ENCODE assay signal across 22 cellular contexts in the genomic region with DNA sequence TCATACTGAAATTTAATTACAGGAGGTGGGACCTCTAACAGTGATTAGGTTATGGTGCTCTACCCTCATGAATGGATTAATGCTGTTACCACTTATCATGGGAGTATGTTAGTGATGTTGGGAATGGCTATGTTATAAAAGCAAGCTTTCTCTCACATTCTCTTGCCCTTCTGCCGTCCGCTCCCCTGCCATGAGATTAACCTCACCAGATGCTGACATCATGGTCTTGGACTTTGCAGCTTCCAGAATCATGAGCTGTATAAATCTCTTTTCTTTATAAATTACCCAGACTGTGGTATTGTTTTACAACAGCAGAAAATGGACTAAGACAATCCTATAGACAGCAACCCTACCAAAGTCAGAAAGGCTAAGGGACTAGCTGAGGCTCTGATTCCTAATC.
A peak's percentile ranks its signal among the peaks of the same experiment; 100 is the strongest.
DNase-seq lines count a peak whose midpoint lies in the region; ATAC-seq and TF ChIP-seq lines count a peak whose summit lies in the region.
"Had no signal": no experiment of that assay in that cellular context is flagged by ENCODE, and none has a peak within 500 bp of the region (broad histone marks: within the 10 kb centered on the region; RNA-seq: fewer than 3 reads in every experiment).

No MANE protein-coding gene starts in this region.

- intact Hi-C loops in activated CD8-positive, alpha-beta T cell treated with anti-CD3 and anti-CD28 coated beads for 36 hours (cut with micrococcal nuclease), result no loop called here
- intact Hi-C loops in IMR-90 (cut with micrococcal nuclease), result no loop called here
- intact Hi-C loops in spleen (cut with DNase I; ENCODE audit: low total_unique reads), result no loop called here

- H3K27ac Mint-ChIP-seq in activated CD8-positive, alpha-beta T cell treated with anti-CD3 and anti-CD28 coated beads for 36 hours, result peak overlapping the region; percentile 86
- no peak overlapping the region for H3K27ac Mint-ChIP-seq in activated CD8-positive, alpha-beta T cell treated with anti-CD3 and anti-CD28 coated beads, Interleukin-2, amount 10 ng/mL, durations not matched to agents 7 days and 5 days
- H3K27ac Mint-ChIP-seq: CD14-positive monocyte; CD4-positive, alpha-beta memory T cell; HFFc6 had no signal

- H3K9me3 ChIP-seq in IMR-90 (ENCODE audit: control insufficient read depth, insufficient read depth, low read length), result no peaks in the 10 kb centered on the region
- H3K9me3 ChIP-seq in spleen, result no peaks in the 10 kb centered on the region
- H3K9me3 ChIP-seq: BLaER1 had no signal

- H3K9me3 Mint-ChIP-seq in activated CD8-positive, alpha-beta T cell treated with anti-CD3 and anti-CD28 coated beads for 36 hours, result peaks cover 11% of the 10 kb centered on the region
- H3K9me3 Mint-ChIP-seq in activated CD8-positive, alpha-beta T cell treated with anti-CD3 and anti-CD28 coated beads, Interleukin-2, amount 10 ng/mL, durations not matched to agents 7 days and 5 days (ENCODE audit: insufficient read depth), result no peaks in the 10 kb centered on the region

- no peak overlapping the region for H2BK120ac ChIP-seq in IMR-90 (ENCODE audit: low read depth, low read length)

- peaks cover 16% of the 10 kb centered on the region for H3K27me3 ChIP-seq in IMR-90 (ENCODE audit: control insufficient read depth, insufficient read depth, low read length)
- H3K27me3 ChIP-seq in spleen (replicated peaks in 1 of 7), result no peaks in the 10 kb centered on the region
- H3K27me3 ChIP-seq: BLaER1 had no signal

- peaks cover 29% of the 10 kb centered on the region for H3K4me1 Mint-ChIP-seq in activated CD8-positive, alpha-beta T cell treated with anti-CD3 and anti-CD28 coated beads for 36 hours (ENCODE audit: low read depth)
- H3K4me1 Mint-ChIP-seq in activated CD8-positive, alpha-beta T cell treated with anti-CD3 and anti-CD28 coated beads, Interleukin-2, amount 10 ng/mL, durations not matched to agents 7 days and 5 days (ENCODE audit: low read depth), result peaks cover 6% of the 10 kb centered on the region
- H3K4me1 Mint-ChIP-seq: CD14-positive monocyte; CD4-positive, alpha-beta memory T cell had no signal

- no peak overlapping the region for H3K18ac ChIP-seq in IMR-90 (ENCODE audit: low read depth, low read length)

- in situ Hi-C loops in IMR-90 (cut with MboI; ENCODE audit: low sequenced_read_pairs) (no loop called here), astrocyte of the cerebellum (cut with HindIII; ENCODE audit: low sequenced_read_pairs) (no loop called here)

- no peak overlapping the region for H3K14ac ChIP-seq in IMR-90 (replicated peaks; ENCODE audit: low read depth, low read length)

- H4K8ac ChIP-seq in IMR-90 (ENCODE audit: low read depth in 2 of 2, low read length in 2 of 2), result no peak overlapping the region

- H3K27ac ChIP-seq in IMR-90 (ENCODE audit: insufficient read depth, low read length), result no peak overlapping the region
- no peak overlapping the region for H3K27ac ChIP-seq in spleen
- H3K27ac ChIP-seq: BLaER1 had no signal

- H4K20me1 ChIP-seq in IMR-90 (ENCODE audit: insufficient read depth, low read length), result no peaks in the 10 kb centered on the region
- H4K20me1 ChIP-seq: BLaER1 had no signal

- H2BK20ac ChIP-seq in IMR-90 (ENCODE audit: low read depth, low read length), result no peak overlapping the region

- DNase-seq in activated CD8-positive, alpha-beta T cell treated with anti-CD3 and anti-CD28 coated beads for 36 hours, result no peak
- no peak for DNase-seq in activated CD8-positive, alpha-beta T cell treated with anti-CD3 and anti-CD28 coated beads, Interleukin-2, amount 10 ng/mL, durations not matched to agents 7 days and 5 days
- DNase-seq in IMR-90, result peak; percentile 17
- DNase-seq in astrocyte of the cerebellum (ENCODE audit: low read depth), result peak; percentile 4
- peak; percentile 17 for DNase-seq in choroid plexus epithelial cell (ENCODE audit: low read depth)
- DNase-seq in activated T-cell treated with anti-CD3 and anti-CD28 coated beads for 4 hours, result no peak
- no peak for DNase-seq in spleen
- DNase-seq in amygdala (lab: John Stamatoyannopoulos, UW), result no peak
- DNase-seq: 8988T; Calu3; CD4-positive, alpha-beta memory T cell; DMS 273 treated with DMSO at 0.1 percent for 48 hours; DMS53; DND-41; EL; GOT3; H7; HFFc6 had no signal

- TF ChIP-seq RAD21 in IMR-90 (IDR thresholded peaks at IDR 0.05; ENCODE audit: low read length), result no peak

- H3K9ac ChIP-seq in IMR-90 (ENCODE audit: low read depth, low read length), result no peak overlapping the region
- H3K9ac ChIP-seq: BLaER1 had no signal

- no peaks in the 10 kb centered on the region for H3K36me3 ChIP-seq in IMR-90 (ENCODE audit: control insufficient read depth, insufficient read depth, low read length)
- H3K36me3 ChIP-seq in spleen, result no peaks in the 10 kb centered on the region
- H3K36me3 ChIP-seq: BLaER1 had no signal

- no peak overlapping the region for H3K4ac ChIP-seq in IMR-90 (ENCODE audit: low read depth, low read length)

- no peak overlapping the region for H4K91ac ChIP-seq in IMR-90 (ENCODE audit: insufficient read depth, low read depth, low read length)

- no peak overlapping the region for H3K4me3 Mint-ChIP-seq in activated CD8-positive, alpha-beta T cell treated with anti-CD3 and anti-CD28 coated beads for 36 hours
- no peak overlapping the region for H3K4me3 Mint-ChIP-seq in activated CD8-positive, alpha-beta T cell treated with anti-CD3 and anti-CD28 coated beads, Interleukin-2, amount 10 ng/mL, durations not matched to agents 7 days and 5 days
- H3K4me3 Mint-ChIP-seq: CD14-positive monocyte; CD4-positive, alpha-beta memory T cell; HFFc6 had no signal

- no peak overlapping the region for H3K4me2 ChIP-seq in IMR-90 (ENCODE audit: low read depth, low read length)
- H3K4me2 ChIP-seq: BLaER1 had no signal

- no peak overlapping the region for H2AK5ac ChIP-seq in IMR-90 (ENCODE audit: low read depth, low read length)

- H2AFZ ChIP-seq in IMR-90 (replicated peaks; ENCODE audit: low read length, poor library complexity), result no peak overlapping the region

- no peak overlapping the region for H4K5ac ChIP-seq in IMR-90 (ENCODE audit: low read depth, low read length)

- no peak overlapping the region for H3K23ac ChIP-seq in IMR-90 (ENCODE audit: low read depth, low read length)

- CTCF ChIA-PET in activated CD8-positive, alpha-beta T cell treated with anti-CD3 and anti-CD28 coated beads for 36 hours (lab: Charles Lee), result no interaction called here
- CTCF ChIA-PET in activated CD8-positive, alpha-beta T cell treated with anti-CD3 and anti-CD28 coated beads, Interleukin-2, amount 10 ng/mL, durations not matched to agents 7 days and 5 days (lab: Charles Lee), result interaction anchor here (0.8 kb wide), 1 partner anchor 101 kb away, joined by 3 read pairs; no protein-coding TSS in a partner anchor
- CTCF ChIA-PET in IMR-90 (lab: Yijun Ruan, JAX), result no interaction called here

- no peak for ATAC-seq in activated CD8-positive, alpha-beta T cell treated with anti-CD3 and anti-CD28 coated beads for 36 hours
- ATAC-seq in activated CD8-positive, alpha-beta T cell treated with anti-CD3 and anti-CD28 coated beads, Interleukin-2, amount 10 ng/mL, durations not matched to agents 7 days and 5 days, result no peak
- no peak for ATAC-seq in IMR-90 (ENCODE audit: low read depth)
- ATAC-seq: GM12878, HCT116 had no signal

- H3K4me1 ChIP-seq in IMR-90 (ENCODE audit: control insufficient read depth, insufficient read depth, low read length), result peaks cover 5% of the 10 kb centered on the region
- no peaks in the 10 kb centered on the region for H3K4me1 ChIP-seq in spleen
- H3K4me1 ChIP-seq: BLaER1 had no signal

- H3K79me1 ChIP-seq in IMR-90 (ENCODE audit: low read depth in 1 of 2, low read length in 2 of 2), result no peaks in the 10 kb centered on the region

- POLR2A ChIA-PET in activated CD8-positive, alpha-beta T cell treated with anti-CD3 and anti-CD28 coated beads for 36 hours (lab: Charles Lee), result no interaction called here
- POLR2A ChIA-PET in activated CD8-positive, alpha-beta T cell treated with anti-CD3 and anti-CD28 coated beads, Interleukin-2, amount 10 ng/mL, durations not matched to agents 7 days and 5 days (lab: Charles Lee), result no interaction called here
- POLR2A ChIA-PET in IMR-90 (lab: Charles Lee; ENCODE audit: unreplicated experiment), result interaction anchor here (0.5 kb wide), 1 partner anchor 16 kb away, joined by 3 read pairs; no protein-coding TSS in a partner anchor

- TF ChIP-seq CTCF in activated CD8-positive, alpha-beta T cell treated with anti-CD3 and anti-CD28 coated beads for 36 hours (IDR thresholded peaks at IDR 0.05), result no peak
- no peak for TF ChIP-seq CTCF in IMR-90 (conservative IDR thresholded peaks at IDR 0.05; ENCODE audit: low read depth, low read length)
- TF ChIP-seq CTCF in astrocyte of the cerebellum (IDR thresholded peaks at IDR 0.05; ENCODE audit: low read depth, low read length, missing control alignments), result no peak
- no peak for TF ChIP-seq CTCF in choroid plexus epithelial cell (conservative IDR thresholded peaks at IDR 0.05; ENCODE audit: low read depth, low read length)
- no peak for TF ChIP-seq CTCF in spleen (IDR thresholded peaks at IDR 0.05 in 8 of 11, conservative IDR thresholded peaks at IDR 0.05 in 3 of 11)

- no peak overlapping the region for H2BK5ac ChIP-seq in IMR-90 (ENCODE audit: low read depth, low read length, poor library complexity, severe bottlenecking)

- no peak for TF ChIP-seq POLR2A in IMR-90 (IDR thresholded peaks at IDR 0.05; ENCODE audit: low read depth, low read length)
- TF ChIP-seq POLR2A in spleen (IDR thresholded peaks at IDR 0.05), result no peak

- no CpG with 5 or more reads among the region's 2 CpGs for WGBS in IMR-90 (ENCODE audit: extremely low coverage in 2 of 2, insufficient read length in 1 of 2), 2 experiments
- WGBS in spleen, 5 donors, result 95 to 100% (median 100%) methylated on average over 2 of the region's 2 CpGs

- peaks cover 9% of the 10 kb centered on the region for H3K36me3 Mint-ChIP-seq in activated CD8-positive, alpha-beta T cell treated with anti-CD3 and anti-CD28 coated beads for 36 hours (ENCODE audit: low read depth)
- peaks cover 4% of the 10 kb centered on the region for H3K36me3 Mint-ChIP-seq in activated CD8-positive, alpha-beta T cell treated with anti-CD3 and anti-CD28 coated beads, Interleukin-2, amount 10 ng/mL, durations not matched to agents 7 days and 5 days (ENCODE audit: low read depth)
- H3K36me3 Mint-ChIP-seq: CD14-positive monocyte; CD4-positive, alpha-beta memory T cell had no signal

- no peak overlapping the region for H3K56ac ChIP-seq in IMR-90 (ENCODE audit: extremely low read depth, insufficient read depth, low read length)

- no peak overlapping the region for H2BK15ac ChIP-seq in IMR-90 (ENCODE audit: low read depth, low read length)

- no peaks in the 10 kb centered on the region for H3K9me1 ChIP-seq in IMR-90 (ENCODE audit: insufficient read depth, low read length)

- H3K27me3 Mint-ChIP-seq in activated CD8-positive, alpha-beta T cell treated with anti-CD3 and anti-CD28 coated beads for 36 hours, result peaks cover 5% of the 10 kb centered on the region
- H3K27me3 Mint-ChIP-seq in activated CD8-positive, alpha-beta T cell treated with anti-CD3 and anti-CD28 coated beads, Interleukin-2, amount 10 ng/mL, durations not matched to agents 7 days and 5 days (ENCODE audit: low read depth), result no peaks in the 10 kb centered on the region

- dilution Hi-C loops in IMR-90 (cut with HindIII; ENCODE audit: low sequenced_read_pairs, unreplicated experiment), result no loop called here

- no peak overlapping the region for H2AK9ac ChIP-seq in IMR-90 (replicated peaks; ENCODE audit: low read depth, low read length, poor library complexity)

- no TSS peak for BruUV-seq in IMR-90 (replicated peaks; lab: Mats Ljungman, UMichigan)

- no peak overlapping the region for H3K4me3 ChIP-seq in IMR-90 (ENCODE audit: insufficient read depth, low read depth, low read length)
- no peak overlapping the region for H3K4me3 ChIP-seq in astrocyte of the cerebellum (ENCODE audit: low read depth, low read length)
- H3K4me3 ChIP-seq in choroid plexus epithelial cell (ENCODE audit: low read depth, low read length), result no peak overlapping the region
- H3K4me3 ChIP-seq in spleen, result no peak overlapping the region
- H3K4me3 ChIP-seq: BLaER1, GM12878 had no signal

Comparison
In these comparisons a context has a peak if more than half of its experiments do, and no peak if none do; other contexts are left out.
1. DNase-seq: peak in IMR-90 (single experiment), astrocyte of the cerebellum (single experiment) and choroid plexus epithelial cell (single experiment); none in activated CD8-positive, alpha-beta T cell treated with anti-CD3 and anti-CD28 coated beads for 36 hours (single experiment), activated CD8-positive, alpha-beta T cell treated with anti-CD3 and anti-CD28 coated beads, Interleukin-2, amount 10 ng/mL, durations not matched to agents 7 days and 5 days (single experiment), activated T-cell treated with anti-CD3 and anti-CD28 coated beads for 4 hours (single experiment), spleen (single experiment) and amygdala (0 of 56).